Comparison of ENCODE assay signal across 9 cellular contexts in the genomic region with DNA sequence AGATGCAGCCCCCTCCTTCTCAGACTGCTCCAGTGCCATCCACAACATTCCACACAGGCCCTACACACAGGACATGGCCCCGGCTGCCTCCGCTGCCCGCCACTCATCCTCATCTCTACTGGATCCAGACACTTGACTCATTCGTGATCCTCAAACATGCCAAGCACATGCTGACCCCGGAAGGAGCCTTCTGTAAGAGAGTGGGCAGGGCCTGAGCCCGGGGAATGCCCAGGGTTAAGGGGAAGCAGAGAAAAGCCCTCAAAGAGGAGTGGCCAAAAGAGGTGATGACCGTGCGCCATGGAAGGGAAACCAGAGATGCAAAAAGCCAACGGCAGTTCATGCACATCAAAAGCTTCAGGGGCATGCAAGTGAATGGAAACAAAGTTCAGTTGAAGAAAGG. TPM values are rescaled to one million over a fixed set of nuclear protein-coding genes. Genes with fewer than 3 reads are reported as not detected.
DNase-seq lines count a peak whose midpoint lies in the region; ATAC-seq and TF ChIP-seq lines count a peak whose summit lies in the region.
"Had no signal": no experiment of that assay in that cellular context is flagged by ENCODE, and none has a peak within 500 bp of the region (broad histone marks: within the 10 kb centered on the region; RNA-seq: fewer than 3 reads in every experiment).

No MANE protein-coding gene starts in this region.

- peaks cover 17% of the 10 kb centered on the region for H3K36me3 Mint-ChIP-seq in T-helper 17 cell (ENCODE audit: low read depth)
- peaks cover 12% of the 10 kb centered on the region for H3K36me3 Mint-ChIP-seq in memory B cell

- H3K9me3 ChIP-seq in T-helper 17 cell (ENCODE audit: control insufficient read depth, low read length, poor library complexity, severe bottlenecking): no peaks in the 10 kb centered on the region
- H3K9me3 ChIP-seq in suprapubic skin: no peaks in the 10 kb centered on the region

- DNase-seq in GM12864 (ENCODE audit: low read depth): peak; percentile 58
- peak; percentile 17 to 27 (median 22) for DNase-seq in T-helper 17 cell
- peak; percentile 54 to 60 for DNase-seq in memory B cell (ENCODE audit: low spot score in 2 of 2)
- no peak for DNase-seq in kidney glomerular epithelial cell (lab: John Stamatoyannopoulos, UW)
- no peak for DNase-seq in AML-193 (lab: John Stamatoyannopoulos, UW)
- no peak for DNase-seq in NCI-H2196 treated with DMSO at 0.1 percent for 48 hours (lab: John Stamatoyannopoulos, UW; ENCODE audit: unreplicated experiment)
- no peak for DNase-seq in suprapubic skin (ENCODE audit: low spot score in 2 of 2)

- no peaks in the 10 kb centered on the region for H3K27me3 ChIP-seq in suprapubic skin

- ATAC-seq in GM21619 (IDR thresholded peaks at IDR 0.05; ENCODE audit: unreplicated experiment): peak; percentile 76
- ATAC-seq in T-helper 17 cell: peak; percentile 80
- ATAC-seq in memory B cell (ENCODE audit: low read depth): peak; percentile 99

- no peak for TF ChIP-seq EP300 in suprapubic skin (IDR thresholded peaks at IDR 0.05)

- TF ChIP-seq POLR2A in suprapubic skin (IDR thresholded peaks at IDR 0.05): no peak

- H3K4me1 Mint-ChIP-seq in T-helper 17 cell (peaks cover 46% of the 10 kb centered on the region), memory B cell (peaks cover 25% of the 10 kb centered on the region)

- H3K27me3 Mint-ChIP-seq in T-helper 17 cell (no peaks in the 10 kb centered on the region), memory B cell (peaks cover 13% of the 10 kb centered on the region)

- H3K27ac ChIP-seq in suprapubic skin: no peak overlapping the region

- TF ChIP-seq CTCF in GM12864 (IDR thresholded peaks at IDR 0.05; ENCODE audit: low read depth, low read length, missing control alignments) (no peak), suprapubic skin (IDR thresholded peaks at IDR 0.05) (no peak)

- H3K4me1 ChIP-seq in suprapubic skin: no peaks in the 10 kb centered on the region

- no peaks in the 10 kb centered on the region for H3K36me3 ChIP-seq in suprapubic skin

- H3K27ac Mint-ChIP-seq in T-helper 17 cell (peak overlapping the region; percentile 94), memory B cell (peak overlapping the region; percentile 67)

- WGBS in suprapubic skin: 85% methylated on average over 8 of the region's 9 CpGs

- H3K4me3 ChIP-seq in GM12864 (ENCODE audit: low read depth, low read length) (no peak overlapping the region), suprapubic skin (no peak overlapping the region)
- H3K4me3 ChIP-seq: lung had no signal

- peaks cover 8% of the 10 kb centered on the region for H3K9me3 Mint-ChIP-seq in memory B cell

- H3K4me3 Mint-ChIP-seq in T-helper 17 cell (peak overlapping the region; percentile 81), memory B cell (peak overlapping the region; percentile 70)

RNA-seq across cellular contexts. Expression of a gene that starts 46.1 kb away (rescaled TPM):
- total RNA-seq in T-helper 17 cell: 10 to 100 TPM; 51.8 to 55.8 TPM
- 10 to 100 TPM; 10.3 to 26.9 (median 22.3) TPM for total RNA-seq in suprapubic skin

Comparison
In these comparisons a context has a peak if more than half of its experiments do, and no peak if none do; other contexts are left out.
1. DNase-seq: peak in GM12864 (single experiment), T-helper 17 cell (3 of 3) and memory B cell (2 of 2); none in kidney glomerular epithelial cell (single experiment), AML-193 (0 of 2), NCI-H2196 treated with DMSO at 0.1 percent for 48 hours (single experiment) and suprapubic skin (0 of 2).
2. Peak in every context shown above with its lines, with median percentiles within 50 percentile points of each other: ATAC-seq.